Comparison of ENCODE assay signal across 15 cellular contexts in the genomic region with DNA sequence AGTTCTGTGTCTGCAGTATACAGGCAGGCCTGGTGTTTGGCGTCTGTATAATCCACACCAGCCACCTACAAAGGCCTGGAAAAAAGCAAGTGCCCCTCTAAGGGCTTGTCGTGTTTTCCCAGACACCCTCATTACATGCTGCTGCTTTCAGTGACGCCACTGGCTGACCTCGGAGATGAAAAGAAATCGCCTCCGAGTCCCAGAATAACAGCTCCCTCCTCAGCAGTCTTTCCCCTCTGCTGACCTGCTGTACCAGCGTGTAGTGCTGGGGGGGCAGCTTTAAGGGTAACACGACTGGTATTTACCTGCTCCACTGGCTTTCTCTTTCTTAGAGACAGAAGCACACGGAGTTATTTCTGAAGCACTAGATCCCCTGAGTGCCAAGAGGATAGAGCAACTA.
"Had no signal": no experiment of that assay in that cellular context is flagged by ENCODE, and none has a peak within 500 bp of the region (broad histone marks: within the 10 kb centered on the region; RNA-seq: fewer than 3 reads in every experiment).

No MANE protein-coding gene starts in this region.

- ATAC-seq: activated CD4-positive, alpha-beta T cell treated with anti-CD3 and anti-CD28 coated beads for 36 hours; activated T-cell treated with anti-CD3 and anti-CD28 coated beads, Interleukin-2, amount 50 U/mL, for 72 hours; left lobe of liver; stimulated activated memory B cell treated with anti-CD40 and anti-IgM and Interleukin-4, amounts not matched to agents 10 μg/mL and 1 μg/mL and 100 μg/mL, for 72 hours had no signal

- H3K36me3 Mint-ChIP-seq: activated naive CD8-positive, alpha-beta T cell treated with anti-CD3 and anti-CD28 coated beads, Interleukin-2, amount 10 ng/mL, durations not matched to agents 7 days and 5 days; memory B cell; stimulated activated memory B cell treated with anti-CD40 and anti-IgM and Interleukin-4, amounts not matched to agents 10 μg/mL and 1 μg/mL and 100 μg/mL, for 72 hours had no signal

- H3K27ac Mint-ChIP-seq: activated CD4-positive, alpha-beta memory T cell treated with anti-CD3 and anti-CD28 coated beads, Interleukin-2, amount 10 ng/mL, durations not matched to agents 7 days and 5 days; activated CD4-positive, alpha-beta T cell treated with anti-CD3 and anti-CD28 coated beads for 36 hours; activated naive CD8-positive, alpha-beta T cell treated with anti-CD3 and anti-CD28 coated beads, Interleukin-2, amount 10 ng/mL, durations not matched to agents 7 days and 5 days; activated T-cell treated with anti-CD3 and anti-CD28 coated beads, Interleukin-2, amount 50 U/mL, for 72 hours; memory B cell; stimulated activated memory B cell treated with anti-CD40 and anti-IgM and Interleukin-4, amounts not matched to agents 10 μg/mL and 1 μg/mL and 100 μg/mL, for 72 hours; T-helper 2 cell treated with Interferon-gamma antibody and Interleukin-4, amounts not matched to agents 5 μg/mL and 100 μg/mL, for 36 hours had no signal

- DNase-seq: activated CD4-positive, alpha-beta memory T cell treated with anti-CD3 and anti-CD28 coated beads, Interleukin-2, amount 10 ng/mL, durations not matched to agents 7 days and 5 days; activated CD4-positive, alpha-beta T cell treated with anti-CD3 and anti-CD28 coated beads for 36 hours; activated naive CD8-positive, alpha-beta T cell treated with anti-CD3 and anti-CD28 coated beads, Interleukin-2, amount 10 ng/mL, durations not matched to agents 7 days and 5 days; activated T-cell treated with anti-CD3 and anti-CD28 coated beads, Interleukin-2, amount 50 U/mL, for 72 hours; aorta; cortex of kidney; glutamatergic neuron; SIG-M5; stimulated activated CD4-positive, alpha-beta T cell treated with anti-CD3 and anti-CD28 coated beads, Interleukin-1b, Interleukin-23, amount 100 ng/mL, for 48 hours had no signal

- H3K27me3 ChIP-seq: right atrium auricular region had no signal

- H3K9me3 ChIP-seq: right atrium auricular region had no signal

- H3K9me3 Mint-ChIP-seq: activated CD4-positive, alpha-beta memory T cell treated with anti-CD3 and anti-CD28 coated beads, Interleukin-2, amount 10 ng/mL, durations not matched to agents 7 days and 5 days; activated naive CD8-positive, alpha-beta T cell treated with anti-CD3 and anti-CD28 coated beads, Interleukin-2, amount 10 ng/mL, durations not matched to agents 7 days and 5 days; activated T-cell treated with anti-CD3 and anti-CD28 coated beads, Interleukin-2, amount 50 U/mL, for 72 hours; memory B cell; stimulated activated memory B cell treated with anti-CD40 and anti-IgM and Interleukin-4, amounts not matched to agents 10 μg/mL and 1 μg/mL and 100 μg/mL, for 72 hours had no signal

- H3K4me3 Mint-ChIP-seq: activated CD4-positive, alpha-beta memory T cell treated with anti-CD3 and anti-CD28 coated beads, Interleukin-2, amount 10 ng/mL, durations not matched to agents 7 days and 5 days; activated CD4-positive, alpha-beta T cell treated with anti-CD3 and anti-CD28 coated beads for 36 hours; activated naive CD8-positive, alpha-beta T cell treated with anti-CD3 and anti-CD28 coated beads, Interleukin-2, amount 10 ng/mL, durations not matched to agents 7 days and 5 days; activated T-cell treated with anti-CD3 and anti-CD28 coated beads, Interleukin-2, amount 50 U/mL, for 72 hours; memory B cell; stimulated activated memory B cell treated with anti-CD40 and anti-IgM and Interleukin-4, amounts not matched to agents 10 μg/mL and 1 μg/mL and 100 μg/mL, for 72 hours; T-helper 2 cell treated with Interferon-gamma antibody and Interleukin-4, amounts not matched to agents 5 μg/mL and 100 μg/mL, for 36 hours had no signal

- H3K27ac ChIP-seq: right atrium auricular region had no signal

- H3K4me2 ChIP-seq: smooth muscle cell had no signal

- H3K36me3 ChIP-seq: right atrium auricular region had no signal

- H3K4me1 ChIP-seq: right atrium auricular region had no signal

- H3K4me3 ChIP-seq: right atrium auricular region, smooth muscle cell had no signal

- H3K27me3 Mint-ChIP-seq: activated CD4-positive, alpha-beta memory T cell treated with anti-CD3 and anti-CD28 coated beads, Interleukin-2, amount 10 ng/mL, durations not matched to agents 7 days and 5 days had no signal

- H3K4me1 Mint-ChIP-seq: activated CD4-positive, alpha-beta memory T cell treated with anti-CD3 and anti-CD28 coated beads, Interleukin-2, amount 10 ng/mL, durations not matched to agents 7 days and 5 days; activated CD4-positive, alpha-beta T cell treated with anti-CD3 and anti-CD28 coated beads for 36 hours; activated naive CD8-positive, alpha-beta T cell treated with anti-CD3 and anti-CD28 coated beads, Interleukin-2, amount 10 ng/mL, durations not matched to agents 7 days and 5 days; memory B cell; stimulated activated memory B cell treated with anti-CD40 and anti-IgM and Interleukin-4, amounts not matched to agents 10 μg/mL and 1 μg/mL and 100 μg/mL, for 72 hours had no signal
